In the genomic region with DNA sequence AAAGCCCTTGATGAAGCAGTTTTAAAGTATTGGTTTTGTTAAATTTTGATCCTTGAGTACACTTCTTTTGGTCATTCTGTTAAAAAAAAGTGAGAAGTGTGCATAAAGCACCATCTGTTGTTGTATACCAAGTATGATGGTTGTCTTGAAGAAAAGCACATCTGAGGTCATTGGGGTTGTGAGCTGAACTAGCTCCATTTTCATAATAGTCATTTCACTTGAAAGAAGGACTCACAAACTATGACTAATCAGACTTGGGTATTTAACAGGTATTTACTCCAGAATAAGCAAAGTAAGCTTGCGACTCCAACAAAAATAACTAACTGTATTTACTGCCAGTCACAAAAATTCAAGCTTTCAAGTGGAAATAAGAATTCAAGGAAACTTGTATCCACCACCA, we compare ENCODE assay signal across 1 cellular context.
TF ChIP-seq lines count a peak whose summit lies in the region.

No MANE protein-coding gene starts in this region.

TF ChIP-seq in H1, 55 proteins besides CTCF, POLR2A, EP300 and RAD21:
- no peak for TF ChIP-seq FOSL1 (IDR thresholded peaks at IDR 0.05; ENCODE audit: insufficient read depth, low read depth, low read length)
- no peak for TF ChIP-seq EZH2 (IDR thresholded peaks at IDR 0.05; ENCODE audit: low read depth, low read length, severe bottlenecking)
- TF ChIP-seq SIRT6 (IDR thresholded peaks at IDR 0.05; ENCODE audit: low read length): no peak
- no peak for TF ChIP-seq RFX5 (IDR thresholded peaks at IDR 0.05; ENCODE audit: borderline replicate concordance, low read depth, low read length)
- no peak for TF ChIP-seq KDM1A (IDR thresholded peaks at IDR 0.05; ENCODE audit: borderline replicate concordance, low read length)
- no peak for TF ChIP-seq SP1 (IDR thresholded peaks at IDR 0.05; ENCODE audit: low read depth, low read length)
- no peak for TF ChIP-seq ZNF274 (IDR thresholded peaks at IDR 0.05; ENCODE audit: borderline replicate concordance, extremely low read depth, low read length)
- no peak for TF ChIP-seq RBBP5 (IDR thresholded peaks at IDR 0.05; ENCODE audit: borderline replicate concordance, low read depth, low read length)
- TF ChIP-seq, protein P1, sequence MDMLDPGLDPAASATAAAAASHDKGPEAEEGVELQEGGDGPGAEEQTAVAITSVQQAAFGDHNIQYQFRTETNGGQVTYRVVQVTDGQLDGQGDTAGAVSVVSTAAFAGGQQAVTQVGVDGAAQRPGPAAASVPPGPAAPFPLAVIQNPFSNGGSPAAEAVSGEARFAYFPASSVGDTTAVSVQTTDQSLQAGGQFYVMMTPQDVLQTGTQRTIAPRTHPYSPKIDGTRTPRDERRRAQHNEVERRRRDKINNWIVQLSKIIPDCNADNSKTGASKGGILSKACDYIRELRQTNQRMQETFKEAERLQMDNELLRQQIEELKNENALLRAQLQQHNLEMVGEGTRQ (IDR thresholded peaks at IDR 0.05; ENCODE audit: low read length): no peak
- no peak for TF ChIP-seq SRF (IDR thresholded peaks at IDR 0.05; ENCODE audit: low read depth, low read length)
- no peak for TF ChIP-seq NANOG (IDR thresholded peaks at IDR 0.05; ENCODE audit: insufficient read depth, low read depth, low read length, poor library complexity, severe bottlenecking)
- TF ChIP-seq KDM5A (IDR thresholded peaks at IDR 0.05; ENCODE audit: low read length): no peak
- TF ChIP-seq, protein P2, sequence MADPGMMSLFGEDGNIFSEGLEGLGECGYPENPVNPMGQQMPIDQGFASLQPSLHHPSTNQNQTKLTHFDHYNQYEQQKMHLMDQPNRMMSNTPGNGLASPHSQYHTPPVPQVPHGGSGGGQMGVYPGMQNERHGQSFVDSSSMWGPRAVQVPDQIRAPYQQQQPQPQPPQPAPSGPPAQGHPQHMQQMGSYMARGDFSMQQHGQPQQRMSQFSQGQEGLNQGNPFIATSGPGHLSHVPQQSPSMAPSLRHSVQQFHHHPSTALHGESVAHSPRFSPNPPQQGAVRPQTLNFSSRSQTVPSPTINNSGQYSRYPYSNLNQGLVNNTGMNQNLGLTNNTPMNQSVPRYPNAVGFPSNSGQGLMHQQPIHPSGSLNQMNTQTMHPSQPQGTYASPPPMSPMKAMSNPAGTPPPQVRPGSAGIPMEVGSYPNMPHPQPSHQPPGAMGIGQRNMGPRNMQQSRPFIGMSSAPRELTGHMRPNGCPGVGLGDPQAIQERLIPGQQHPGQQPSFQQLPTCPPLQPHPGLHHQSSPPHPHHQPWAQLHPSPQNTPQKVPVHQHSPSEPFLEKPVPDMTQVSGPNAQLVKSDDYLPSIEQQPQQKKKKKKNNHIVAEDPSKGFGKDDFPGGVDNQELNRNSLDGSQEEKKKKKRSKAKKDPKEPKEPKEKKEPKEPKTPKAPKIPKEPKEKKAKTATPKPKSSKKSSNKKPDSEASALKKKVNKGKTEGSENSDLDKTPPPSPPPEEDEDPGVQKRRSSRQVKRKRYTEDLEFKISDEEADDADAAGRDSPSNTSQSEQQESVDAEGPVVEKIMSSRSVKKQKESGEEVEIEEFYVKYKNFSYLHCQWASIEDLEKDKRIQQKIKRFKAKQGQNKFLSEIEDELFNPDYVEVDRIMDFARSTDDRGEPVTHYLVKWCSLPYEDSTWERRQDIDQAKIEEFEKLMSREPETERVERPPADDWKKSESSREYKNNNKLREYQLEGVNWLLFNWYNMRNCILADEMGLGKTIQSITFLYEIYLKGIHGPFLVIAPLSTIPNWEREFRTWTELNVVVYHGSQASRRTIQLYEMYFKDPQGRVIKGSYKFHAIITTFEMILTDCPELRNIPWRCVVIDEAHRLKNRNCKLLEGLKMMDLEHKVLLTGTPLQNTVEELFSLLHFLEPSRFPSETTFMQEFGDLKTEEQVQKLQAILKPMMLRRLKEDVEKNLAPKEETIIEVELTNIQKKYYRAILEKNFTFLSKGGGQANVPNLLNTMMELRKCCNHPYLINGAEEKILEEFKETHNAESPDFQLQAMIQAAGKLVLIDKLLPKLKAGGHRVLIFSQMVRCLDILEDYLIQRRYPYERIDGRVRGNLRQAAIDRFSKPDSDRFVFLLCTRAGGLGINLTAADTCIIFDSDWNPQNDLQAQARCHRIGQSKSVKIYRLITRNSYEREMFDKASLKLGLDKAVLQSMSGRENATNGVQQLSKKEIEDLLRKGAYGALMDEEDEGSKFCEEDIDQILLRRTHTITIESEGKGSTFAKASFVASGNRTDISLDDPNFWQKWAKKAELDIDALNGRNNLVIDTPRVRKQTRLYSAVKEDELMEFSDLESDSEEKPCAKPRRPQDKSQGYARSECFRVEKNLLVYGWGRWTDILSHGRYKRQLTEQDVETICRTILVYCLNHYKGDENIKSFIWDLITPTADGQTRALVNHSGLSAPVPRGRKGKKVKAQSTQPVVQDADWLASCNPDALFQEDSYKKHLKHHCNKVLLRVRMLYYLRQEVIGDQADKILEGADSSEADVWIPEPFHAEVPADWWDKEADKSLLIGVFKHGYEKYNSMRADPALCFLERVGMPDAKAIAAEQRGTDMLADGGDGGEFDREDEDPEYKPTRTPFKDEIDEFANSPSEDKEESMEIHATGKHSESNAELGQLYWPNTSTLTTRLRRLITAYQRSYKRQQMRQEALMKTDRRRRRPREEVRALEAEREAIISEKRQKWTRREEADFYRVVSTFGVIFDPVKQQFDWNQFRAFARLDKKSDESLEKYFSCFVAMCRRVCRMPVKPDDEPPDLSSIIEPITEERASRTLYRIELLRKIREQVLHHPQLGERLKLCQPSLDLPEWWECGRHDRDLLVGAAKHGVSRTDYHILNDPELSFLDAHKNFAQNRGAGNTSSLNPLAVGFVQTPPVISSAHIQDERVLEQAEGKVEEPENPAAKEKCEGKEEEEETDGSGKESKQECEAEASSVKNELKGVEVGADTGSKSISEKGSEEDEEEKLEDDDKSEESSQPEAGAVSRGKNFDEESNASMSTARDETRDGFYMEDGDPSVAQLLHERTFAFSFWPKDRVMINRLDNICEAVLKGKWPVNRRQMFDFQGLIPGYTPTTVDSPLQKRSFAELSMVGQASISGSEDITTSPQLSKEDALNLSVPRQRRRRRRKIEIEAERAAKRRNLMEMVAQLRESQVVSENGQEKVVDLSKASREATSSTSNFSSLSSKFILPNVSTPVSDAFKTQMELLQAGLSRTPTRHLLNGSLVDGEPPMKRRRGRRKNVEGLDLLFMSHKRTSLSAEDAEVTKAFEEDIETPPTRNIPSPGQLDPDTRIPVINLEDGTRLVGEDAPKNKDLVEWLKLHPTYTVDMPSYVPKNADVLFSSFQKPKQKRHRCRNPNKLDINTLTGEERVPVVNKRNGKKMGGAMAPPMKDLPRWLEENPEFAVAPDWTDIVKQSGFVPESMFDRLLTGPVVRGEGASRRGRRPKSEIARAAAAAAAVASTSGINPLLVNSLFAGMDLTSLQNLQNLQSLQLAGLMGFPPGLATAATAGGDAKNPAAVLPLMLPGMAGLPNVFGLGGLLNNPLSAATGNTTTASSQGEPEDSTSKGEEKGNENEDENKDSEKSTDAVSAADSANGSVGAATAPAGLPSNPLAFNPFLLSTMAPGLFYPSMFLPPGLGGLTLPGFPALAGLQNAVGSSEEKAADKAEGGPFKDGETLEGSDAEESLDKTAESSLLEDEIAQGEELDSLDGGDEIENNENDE (IDR thresholded peaks at IDR 0.05; ENCODE audit: insufficient replicate concordance, low read length): no peak
- no peak for TF ChIP-seq BRCA1 (IDR thresholded peaks at IDR 0.05; ENCODE audit: low read depth, low read length)
- no peak for TF ChIP-seq JUND (IDR thresholded peaks at IDR 0.05; ENCODE audit: low read length)
- TF ChIP-seq SUZ12 (IDR thresholded peaks at IDR 0.05; ENCODE audit: low read length): no peak
- no peak for TF ChIP-seq BACH1 (IDR thresholded peaks at IDR 0.05; ENCODE audit: low read length)
- TF ChIP-seq CEBPB (IDR thresholded peaks at IDR 0.05; ENCODE audit: low read depth, low read length): no peak
- no peak for TF ChIP-seq POU5F1 (IDR thresholded peaks at IDR 0.05; ENCODE audit: low read depth, low read length)
TF ChIP-seq in H1: peak in this region for 0.
